In the genomic region with DNA sequence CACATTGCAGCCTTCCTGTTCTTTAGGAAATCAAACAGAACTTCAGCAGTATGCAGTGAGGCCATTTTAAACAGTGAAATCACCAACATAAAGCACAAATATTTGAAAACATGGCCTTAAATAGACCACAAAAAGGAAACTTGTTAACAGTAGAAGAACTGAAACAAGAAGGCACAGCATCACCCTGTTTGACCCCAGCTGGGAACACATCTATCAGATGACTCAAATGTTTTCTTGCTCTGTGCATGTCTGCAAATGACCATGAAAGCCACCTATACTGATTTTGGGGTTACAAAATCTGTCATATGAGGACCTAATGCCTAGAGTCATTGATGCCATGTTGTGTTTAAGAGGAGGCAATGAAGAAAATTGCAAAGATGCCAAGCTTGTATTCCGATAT, we compare ENCODE assay signal across 12 cellular contexts.
DNase-seq lines count a peak whose midpoint lies in the region; ATAC-seq and TF ChIP-seq lines count a peak whose summit lies in the region.
"Had no signal": no experiment of that assay in that cellular context is flagged by ENCODE, and none has a peak within 500 bp of the region (broad histone marks: within the 10 kb centered on the region; RNA-seq: fewer than 3 reads in every experiment).

No MANE protein-coding gene starts in this region.

- no peak overlapping the region for H3K27ac Mint-ChIP-seq in activated T-cell treated with anti-CD3 and anti-CD28 coated beads, Interleukin-2, amount 50 U/mL, for 72 hours
- no peak overlapping the region for H3K27ac Mint-ChIP-seq in stimulated activated naive B cell treated with anti-CD40 and anti-IgM and Interleukin-4, amounts not matched to agents 10 μg/mL and 1 μg/mL and 100 μg/mL, for 72 hours
- H3K27ac Mint-ChIP-seq in CD4-positive, alpha-beta T cell = no peak overlapping the region

- TF ChIP-seq CTCF in NB4 (IDR thresholded peaks at IDR 0.05; ENCODE audit: low read depth, low read length) (no peak), uterus (IDR thresholded peaks at IDR 0.05) (no peak)
- TF ChIP-seq CTCF in CD4-positive, alpha-beta T cell (IDR thresholded peaks at IDR 0.05) = no peak

- H3K4me3 ChIP-seq in NB4 (ENCODE audit: low read depth, low read length) = no peak overlapping the region
- no peak overlapping the region for H3K4me3 ChIP-seq in uterus

- TF ChIP-seq POLR2A in NB4 (IDR thresholded peaks at IDR 0.05; ENCODE audit: extremely low read depth, insufficient read length) = no peak
- TF ChIP-seq POLR2A in uterus (IDR thresholded peaks at IDR 0.05) = no peak

- DNase-seq in activated T-cell treated with anti-CD3 and anti-CD28 coated beads, Interleukin-2, amount 50 U/mL, for 72 hours = no peak
- no peak for DNase-seq in activated T-cell treated with anti-CD3 and anti-CD28 coated beads, Interleukin-2, amount 50 U/mL, for 48 hours
- DNase-seq in NB4 (ENCODE audit: low read depth) = peak; percentile 43
- DNase-seq in stimulated activated naive B cell treated with anti-CD40 and anti-IgM and Interleukin-4, amounts not matched to agents 10 μg/mL and 1 μg/mL and 100 μg/mL, for 72 hours = no peak
- DNase-seq in COR-L47 (lab: John Stamatoyannopoulos, UW) = no peak
- DNase-seq in uterus = no peak
- DNase-seq in CD4-positive, alpha-beta T cell = no peak
- DNase-seq: activated T-cell treated with anti-CD3 and anti-CD28 coated beads for 4 hours, Right ventricle myocardium superior had no signal

- no peaks in the 10 kb centered on the region for H3K4me1 Mint-ChIP-seq in activated T-cell treated with anti-CD3 and anti-CD28 coated beads, Interleukin-2, amount 50 U/mL, for 72 hours (ENCODE audit: low read depth)
- H3K4me1 Mint-ChIP-seq in stimulated activated naive B cell treated with anti-CD40 and anti-IgM and Interleukin-4, amounts not matched to agents 10 μg/mL and 1 μg/mL and 100 μg/mL, for 72 hours = peaks cover 11 to 14% of the 10 kb centered on the region in 2 donors
- H3K4me1 Mint-ChIP-seq in CD4-positive, alpha-beta T cell (ENCODE audit: low read depth) = no peaks in the 10 kb centered on the region

- no peak overlapping the region for H3K27ac ChIP-seq in uterus
- no peak overlapping the region for H3K27ac ChIP-seq in CD4-positive, alpha-beta T cell (ENCODE audit: low read depth, low read length)
- H3K27ac ChIP-seq: KMS-11, parathyroid adenoma had no signal

- no peaks in the 10 kb centered on the region for H3K36me3 ChIP-seq in uterus

- peaks cover 2 to 4% of the 10 kb centered on the region in 2 donors for H3K9me3 Mint-ChIP-seq in activated T-cell treated with anti-CD3 and anti-CD28 coated beads, Interleukin-2, amount 50 U/mL, for 72 hours
- peaks cover 0 to 2% of the 10 kb centered on the region in 2 donors for H3K9me3 Mint-ChIP-seq in stimulated activated naive B cell treated with anti-CD40 and anti-IgM and Interleukin-4, amounts not matched to agents 10 μg/mL and 1 μg/mL and 100 μg/mL, for 72 hours
- H3K9me3 Mint-ChIP-seq in CD4-positive, alpha-beta T cell = no peaks in the 10 kb centered on the region

- H3K4me1 ChIP-seq in uterus = no peaks in the 10 kb centered on the region
- H3K4me1 ChIP-seq: parathyroid adenoma had no signal

- CTCF ChIA-PET in CD4-positive, alpha-beta T cell (lab: Charles Lee) = no interaction called here

- H3K27me3 Mint-ChIP-seq in activated T-cell treated with anti-CD3 and anti-CD28 coated beads, Interleukin-2, amount 50 U/mL, for 72 hours (ENCODE audit: low read depth) = no peaks in the 10 kb centered on the region
- no peaks in the 10 kb centered on the region for H3K27me3 Mint-ChIP-seq in stimulated activated naive B cell treated with anti-CD40 and anti-IgM and Interleukin-4, amounts not matched to agents 10 μg/mL and 1 μg/mL and 100 μg/mL, for 72 hours
- H3K27me3 Mint-ChIP-seq in CD4-positive, alpha-beta T cell = no peaks in the 10 kb centered on the region

- H3K9me3 ChIP-seq in uterus = no peaks in the 10 kb centered on the region
- no peaks in the 10 kb centered on the region for H3K9me3 ChIP-seq in CD4-positive, alpha-beta T cell (ENCODE audit: control insufficient read depth, low read length)

- intact Hi-C loops in uterus (cut with DNase I; ENCODE audit: low total_unique reads) = no loop called here
- intact Hi-C loops in CD4-positive, alpha-beta T cell (cut with DNase I, micrococcal nuclease) = no loop called here

- ATAC-seq in activated T-cell treated with anti-CD3 and anti-CD28 coated beads, Interleukin-2, amount 50 U/mL, for 72 hours (replicated peaks in 1 of 2) = peak; percentile 35 to 60
- ATAC-seq in HG02852 (IDR thresholded peaks at IDR 0.05; ENCODE audit: unreplicated experiment) = peak; percentile 75
- peak; percentile 84 to 91 for ATAC-seq in stimulated activated naive B cell treated with anti-CD40 and anti-IgM and Interleukin-4, amounts not matched to agents 10 μg/mL and 1 μg/mL and 100 μg/mL, for 72 hours (replicated peaks)
- ATAC-seq in CD4-positive, alpha-beta T cell (ENCODE audit: poor library complexity) = no peak

- no peaks in the 10 kb centered on the region for H3K27me3 ChIP-seq in uterus
- no peaks in the 10 kb centered on the region for H3K27me3 ChIP-seq in CD4-positive, alpha-beta T cell (ENCODE audit: control insufficient read depth, insufficient read depth, low read length)

- POLR2A ChIA-PET in CD4-positive, alpha-beta T cell (lab: Charles Lee) = no interaction called here

- H3K4me3 Mint-ChIP-seq in activated T-cell treated with anti-CD3 and anti-CD28 coated beads, Interleukin-2, amount 50 U/mL, for 72 hours = no peak overlapping the region
- no peak overlapping the region for H3K4me3 Mint-ChIP-seq in stimulated activated naive B cell treated with anti-CD40 and anti-IgM and Interleukin-4, amounts not matched to agents 10 μg/mL and 1 μg/mL and 100 μg/mL, for 72 hours
- H3K4me3 Mint-ChIP-seq in CD4-positive, alpha-beta T cell = no peak overlapping the region

- no peaks in the 10 kb centered on the region for H3K36me3 Mint-ChIP-seq in activated T-cell treated with anti-CD3 and anti-CD28 coated beads, Interleukin-2, amount 50 U/mL, for 72 hours (ENCODE audit: insufficient read depth in 2 of 2)
- H3K36me3 Mint-ChIP-seq in stimulated activated naive B cell treated with anti-CD40 and anti-IgM and Interleukin-4, amounts not matched to agents 10 μg/mL and 1 μg/mL and 100 μg/mL, for 72 hours = no peaks in the 10 kb centered on the region
- no peaks in the 10 kb centered on the region for H3K36me3 Mint-ChIP-seq in CD4-positive, alpha-beta T cell (ENCODE audit: low read depth)
